8 cellular contexts compared by ENCODE assay signal in the genomic region with DNA sequence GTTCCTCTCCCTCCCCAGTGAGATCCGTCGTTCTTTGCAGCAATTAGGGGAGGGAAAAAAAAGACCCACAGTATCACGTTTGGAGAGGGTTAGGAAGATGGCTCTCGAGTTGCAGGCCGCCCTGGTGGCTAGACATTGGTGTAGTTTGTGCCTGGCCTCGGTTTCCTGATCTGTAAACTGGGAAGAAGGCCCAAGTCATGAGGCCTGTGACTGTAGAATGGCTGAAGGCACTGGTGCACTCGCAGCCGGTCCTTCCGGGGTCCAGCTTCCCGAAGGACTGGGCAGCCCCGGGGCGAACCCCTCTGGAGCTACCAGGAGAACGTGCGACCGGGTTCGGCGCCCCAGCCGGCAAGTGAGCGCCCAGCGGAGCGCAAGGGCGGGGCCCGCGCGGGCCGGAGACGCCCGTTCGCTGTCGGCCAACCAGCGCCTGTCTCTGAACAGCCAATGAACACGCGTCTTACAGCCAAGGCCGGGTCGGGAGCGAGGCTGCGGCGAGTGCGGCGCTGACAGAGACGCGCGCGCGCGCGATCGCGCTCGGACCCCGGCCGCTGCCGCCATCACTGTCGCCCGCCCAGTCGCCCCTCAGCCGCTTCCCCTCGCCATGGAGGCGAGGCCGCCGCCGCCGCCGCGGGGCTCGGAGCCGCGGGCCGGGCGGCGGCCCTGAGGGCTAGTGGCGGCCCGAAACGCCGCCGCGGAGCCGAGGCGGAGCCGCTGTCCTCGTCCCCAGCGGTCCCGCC. TPM values are rescaled to one million over a fixed set of nuclear protein-coding genes. Genes with fewer than 3 reads are reported as not detected.
DNase-seq lines count a peak whose midpoint lies in the region; ATAC-seq and TF ChIP-seq lines count a peak whose summit lies in the region.

A gene with protein sequence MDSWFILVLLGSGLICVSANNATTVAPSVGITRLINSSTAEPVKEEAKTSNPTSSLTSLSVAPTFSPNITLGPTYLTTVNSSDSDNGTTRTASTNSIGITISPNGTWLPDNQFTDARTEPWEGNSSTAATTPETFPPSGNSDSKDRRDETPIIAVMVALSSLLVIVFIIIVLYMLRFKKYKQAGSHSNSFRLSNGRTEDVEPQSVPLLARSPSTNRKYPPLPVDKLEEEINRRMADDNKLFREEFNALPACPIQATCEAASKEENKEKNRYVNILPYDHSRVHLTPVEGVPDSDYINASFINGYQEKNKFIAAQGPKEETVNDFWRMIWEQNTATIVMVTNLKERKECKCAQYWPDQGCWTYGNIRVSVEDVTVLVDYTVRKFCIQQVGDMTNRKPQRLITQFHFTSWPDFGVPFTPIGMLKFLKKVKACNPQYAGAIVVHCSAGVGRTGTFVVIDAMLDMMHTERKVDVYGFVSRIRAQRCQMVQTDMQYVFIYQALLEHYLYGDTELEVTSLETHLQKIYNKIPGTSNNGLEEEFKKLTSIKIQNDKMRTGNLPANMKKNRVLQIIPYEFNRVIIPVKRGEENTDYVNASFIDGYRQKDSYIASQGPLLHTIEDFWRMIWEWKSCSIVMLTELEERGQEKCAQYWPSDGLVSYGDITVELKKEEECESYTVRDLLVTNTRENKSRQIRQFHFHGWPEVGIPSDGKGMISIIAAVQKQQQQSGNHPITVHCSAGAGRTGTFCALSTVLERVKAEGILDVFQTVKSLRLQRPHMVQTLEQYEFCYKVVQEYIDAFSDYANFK (plus strand): TSS at position 472 of the 737 bp plus-strand sequence. CDS start 90,797 bp downstream, outside the sequence.

- H3K4me1 ChIP-seq in BLaER1 treated with 17β-estradiol and CSF1 and Interleukin-3, amounts not matched to agents 10 nM and 100 nM, result peaks cover 46 to 74% (median 59%) of the 10 kb centered on the region in 10 experiments
- H3K4me1 ChIP-seq in left lung, result peaks cover 5 to 56% of the 10 kb centered on the region in 2 donors

- DNase-seq in NCI-H526 treated with DMSO at 0.1 percent for 48 hours (lab: John Stamatoyannopoulos, UW), result peak; percentile 92
- peak; percentile 91 for DNase-seq in activated CD4-positive, alpha-beta T cell treated with anti-CD3 and anti-CD28 coated beads, Interleukin-2, amount 50 U/mL, for 1 hour
- DNase-seq in dedifferentiated amniotic fluid mesenchymal stem cell (ENCODE audit: extremely low spot score), result peak; percentile 89
- peak; percentile 94 to 97 for DNase-seq in left lung
- peak; percentile 87 for DNase-seq in stimulated activated CD4-positive, alpha-beta T cell treated with anti-CD3 and anti-CD28 coated beads, Interleukin-2, amount 100 ng/mL, for 4 hours (ENCODE audit: low read depth)

- peaks cover 9 to 43% (median 36%) of the 10 kb centered on the region in 11 experiments; a peak in 20 of 22 replicates for H4K20me1 ChIP-seq in BLaER1 treated with 17β-estradiol and CSF1 and Interleukin-3, amounts not matched to agents 10 nM and 100 nM

- peak within 1 kb of the TSS; percentile 84 to 98 (median 93) for H3K27ac ChIP-seq in BLaER1 treated with 17β-estradiol and CSF1 and Interleukin-3, amounts not matched to agents 10 nM and 100 nM
- peak within 1 kb of the TSS; percentile 73 to 81 for H3K27ac ChIP-seq in left lung

- peaks cover 5 to 23% (median 19%) of the 10 kb centered on the region in 11 experiments; a peak in 19 of 22 replicates for H3K27me3 ChIP-seq in BLaER1 treated with 17β-estradiol and CSF1 and Interleukin-3, amounts not matched to agents 10 nM and 100 nM
- H3K27me3 ChIP-seq in left lung, result peaks cover 0 to 14% of the 10 kb centered on the region in 2 donors

- peak within 1 kb of the TSS; percentile 80 to 98 (median 90) for H3K4me3 ChIP-seq in BLaER1 treated with 17β-estradiol and CSF1 and Interleukin-3, amounts not matched to agents 10 nM and 100 nM
- H3K4me3 ChIP-seq in left lung, result peak within 1 kb of the TSS; percentile 82 to 96

- peak within 1 kb of the TSS; percentile 93 to 100 (median 97) for H3K4me2 ChIP-seq in BLaER1 treated with 17β-estradiol and CSF1 and Interleukin-3, amounts not matched to agents 10 nM and 100 nM

- no peaks in the 10 kb centered on the region for H3K9me3 ChIP-seq in BLaER1 treated with 17β-estradiol and CSF1 and Interleukin-3, amounts not matched to agents 10 nM and 100 nM (replicated peaks in 1 of 11)
- H3K9me3 ChIP-seq in left lung, result no peaks in the 10 kb centered on the region

- peaks cover 0 to 30% (median 19%) of the 10 kb centered on the region in 11 experiments; a peak in 17 of 22 replicates for H3K36me3 ChIP-seq in BLaER1 treated with 17β-estradiol and CSF1 and Interleukin-3, amounts not matched to agents 10 nM and 100 nM
- H3K36me3 ChIP-seq in left lung, result no peaks in the 10 kb centered on the region

- TF ChIP-seq CTCF in left lung (IDR thresholded peaks at IDR 0.05), result no peak

- intact Hi-C loops in left lung (cut with DNase I), result loop anchor here in 1 of 2 donors (10.0 kb wide), 1 partner anchor 112 kb away; no protein-coding TSS in a partner anchor

- peak; percentile 85 for ATAC-seq in GM19328 (IDR thresholded peaks at IDR 0.05; ENCODE audit: unreplicated experiment)
- ATAC-seq in HG03520 (IDR thresholded peaks at IDR 0.05; ENCODE audit: unreplicated experiment), result peak; percentile 86
- peak; percentile 96 for ATAC-seq in left lung

- H3K9ac ChIP-seq in BLaER1 treated with 17β-estradiol and CSF1 and Interleukin-3, amounts not matched to agents 10 nM and 100 nM, result peak within 1 kb of the TSS; percentile 91 to 99 (median 95)

RNA-seq across cellular contexts. Expression of the gene that starts here (rescaled TPM):
- 10 to 100 TPM; 51.0 to 54.0 TPM for total RNA-seq in left lung

Comparison
In these comparisons a context has a peak if more than half of its experiments do, and no peak if none do; other contexts are left out.
1. Peak in every context shown above with its lines: DNase-seq, ATAC-seq, H3K4me3 ChIP-seq and H3K27ac ChIP-seq.